In the genomic region with DNA sequence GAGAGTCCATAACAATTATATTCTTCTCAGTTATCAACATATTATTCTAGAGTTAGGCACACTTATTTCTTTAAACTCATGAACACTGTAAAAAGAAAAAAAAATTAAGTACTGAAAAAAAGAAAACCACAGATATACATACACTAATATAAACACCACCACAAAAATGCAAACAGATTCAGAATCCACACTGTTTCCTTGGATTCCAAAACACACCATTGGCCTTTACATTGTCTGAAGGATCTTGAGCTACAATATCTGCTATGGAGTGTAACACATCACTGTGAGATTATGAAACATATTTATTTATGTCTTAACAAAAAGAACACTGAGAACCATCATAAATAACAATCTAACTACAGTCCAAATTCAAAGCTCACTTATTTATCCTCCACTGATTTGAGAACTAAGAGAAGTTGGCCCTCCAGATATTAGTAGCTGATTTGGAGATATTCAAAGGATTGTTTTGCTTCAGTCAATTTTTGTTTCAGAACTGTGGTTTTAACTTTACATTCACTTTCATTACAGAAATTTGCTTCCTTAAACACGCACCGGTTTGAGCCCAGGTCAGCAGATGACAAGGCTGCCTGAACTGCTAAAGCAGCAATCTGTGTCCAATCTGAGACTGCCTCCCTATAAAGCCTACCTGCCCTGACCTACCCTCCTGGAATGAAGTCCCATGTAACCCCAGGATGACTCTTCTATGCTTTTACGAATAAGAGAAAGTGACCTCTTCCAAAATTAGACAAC, we compare ENCODE assay signal across 8 cellular contexts. TPM values are rescaled to one million over a fixed set of nuclear protein-coding genes. Genes with fewer than 3 reads are reported as not detected.
A peak's percentile ranks its signal among the peaks of the same experiment; 100 is the strongest.
DNase-seq lines count a peak whose midpoint lies in the region; ATAC-seq, FAIRE-seq and TF ChIP-seq lines count a peak whose summit lies in the region.

No MANE protein-coding gene starts in this region.

- no peaks in the 10 kb centered on the region for H3K36me3 Mint-ChIP-seq in MCF 10A (ENCODE audit: insufficient read depth, unreplicated experiment)

- peak overlapping the region; percentile 22; the same call in 1 of the 2 replicates for H3K4me3 ChIP-seq in GM08714 (ENCODE audit: low read length)
- H3K4me3 ChIP-seq in spleen, result peak overlapping the region in 7 of 8 donors; percentile 9 to 78 (median 58)

- peak overlapping the region; percentile 63 for H3K27ac Mint-ChIP-seq in MCF 10A (ENCODE audit: low read depth, unreplicated experiment)

- no peak for FAIRE-seq in RCC 7860 (lab: Jason Lieb, UNC)

- POLR2A ChIA-PET in MCF 10A (lab: Yijun Ruan, JAX), result interaction anchor here (0.8 to 1.9 kb wide), 10 partner anchors 10 to 60 kb away, joined by 3 to 11 read pairs (median 4); partner anchors contain the start of gene CDK1

- CTCF ChIA-PET in MCF 10A (lab: Yijun Ruan, JAX), result interaction anchor here (1.3 to 3.0 kb wide), 2 partner anchors 14 to 38 kb away, joined by 3 to 11 read pairs; no protein-coding TSS in a partner anchor

- intact Hi-C loops in MCF 10A (cut with micrococcal nuclease) (loop anchor here (5.0 kb wide), 2 partner anchors 79 to 881 kb away; no protein-coding TSS in a partner anchor), spleen (cut with DNase I; ENCODE audit: low total_unique reads) (no loop called here)

- peaks cover 0 to 42% (median 20%) of the 10 kb centered on the region in 7 donors for H3K27me3 ChIP-seq in spleen (replicated peaks in 1 of 7)

- TF ChIP-seq CTCF in MCF 10A (IDR thresholded peaks at IDR 0.05; ENCODE audit: unreplicated experiment), result no peak
- TF ChIP-seq CTCF in spleen (IDR thresholded peaks at IDR 0.05 in 8 of 11, conservative IDR thresholded peaks at IDR 0.05 in 3 of 11), result no peak

- peak; percentile 32 for DNase-seq in MCF 10A (ENCODE audit: unreplicated experiment)
- no peak for DNase-seq in spleen
- no peak for DNase-seq in NCI-H2107 treated with DMSO at 0.1 percent for 48 hours (lab: John Stamatoyannopoulos, UW; ENCODE audit: unreplicated experiment)
- no peak for DNase-seq in HuH-7.5 (ENCODE audit: low spot score)
- DNase-seq in RCC 7860 (ENCODE audit: low spot score), result no peak

- peaks cover 3 to 60% (median 51%) of the 10 kb centered on the region in 6 donors for H3K4me1 ChIP-seq in spleen

- ATAC-seq in GM21390 (IDR thresholded peaks at IDR 0.05; ENCODE audit: unreplicated experiment) (peak; percentile 81), HG03565 (IDR thresholded peaks at IDR 0.05; ENCODE audit: unreplicated experiment) (peak; percentile 88)

- no peaks in the 10 kb centered on the region for H3K27me3 Mint-ChIP-seq in MCF 10A (ENCODE audit: insufficient read depth, unreplicated experiment)

- BruUV-seq in MCF 10A (replicated peaks; lab: Mats Ljungman, UMichigan), result TSS peak; percentile 24

- H3K27ac ChIP-seq in spleen, result peak overlapping the region; percentile 53 to 89 (median 86)

- no peaks in the 10 kb centered on the region for H3K9me3 ChIP-seq in spleen

- no peaks in the 10 kb centered on the region for H3K36me3 ChIP-seq in spleen

- no peak for TF ChIP-seq POLR2A in spleen (IDR thresholded peaks at IDR 0.05)

- no peaks in the 10 kb centered on the region for H3K9me3 Mint-ChIP-seq in MCF 10A (ENCODE audit: unreplicated experiment)

- 12 to 32% (median 22%) methylated on average over 3 of the region's 3 CpGs for WGBS in spleen, 5 donors

- H3K4me1 Mint-ChIP-seq in MCF 10A (ENCODE audit: insufficient read depth, unreplicated experiment), result peaks cover 28% of the 10 kb centered on the region

- peak overlapping the region; percentile 89 for H3K4me3 Mint-ChIP-seq in MCF 10A (ENCODE audit: unreplicated experiment)

RNA-seq across cellular contexts. Expression of gene CDK1, which starts 47.0 kb away (rescaled TPM):
- 37.4 and 48.8 TPM in 2 replicates for total RNA-seq in MCF 10A (2022)
- total RNA-seq in spleen, result 10 to 100 TPM in 2 of 7 donors, 1 to 10 TPM in 5; 4.2 to 22.7 (median 9.3) TPM
- polyA plus RNA-seq in spleen, result 10 to 100 TPM in 2 of 3 donors, 1 to 10 TPM in 1; 4.0 to 17.8 (median 14.4) TPM
